ENCODE assay signal across 8 cellular contexts in genomic region chr3:197711973-197712707, GRCh38. TPM values are rescaled to one million over a fixed set of nuclear protein-coding genes. Genes with fewer than 3 reads are reported as not detected.
DNase-seq lines count a peak whose midpoint lies in the region; ATAC-seq and TF ChIP-seq lines count a peak whose summit lies in the region.

No MANE protein-coding gene starts in this region.

- no peaks in the 10 kb centered on the region for H3K9me3 Mint-ChIP-seq in CD8-positive, alpha-beta T cell

- peak; percentile 98 for ATAC-seq in CD8-positive, alpha-beta T cell
- ATAC-seq in GM21447 (IDR thresholded peaks at IDR 0.05; ENCODE audit: unreplicated experiment): peak; percentile 86

- H3K4me1 ChIP-seq in CD8-positive, alpha-beta T cell (ENCODE audit: insufficient read depth, low read length): peaks cover 14% of the 10 kb centered on the region
- peaks cover 4% of the 10 kb centered on the region; the same call in 1 of the 2 replicates for H3K4me1 ChIP-seq in HUES48 (ENCODE audit: control insufficient read depth, insufficient read depth, low read length)
- H3K4me1 ChIP-seq in right atrium auricular region: peaks cover 0 to 29% of the 10 kb centered on the region in 2 donors
- H3K4me1 ChIP-seq in urinary bladder (ENCODE audit: insufficient read depth): no peaks in the 10 kb centered on the region

- H3K27me3 Mint-ChIP-seq in CD8-positive, alpha-beta T cell (ENCODE audit: low read depth): no peaks in the 10 kb centered on the region

- intact Hi-C loops in CD8-positive, alpha-beta T cell (cut with DNase I, micrococcal nuclease): loop anchor here (1.0 to 5.0 kb wide), 4 partner anchors 24 to 237 kb away; partner anchors contain the start of genes FYTTD1 (in 2 of the 2), RUBCN (in 2 of the 2) and LRCH3 (in 1 of the 2)

- peaks cover 24% of the 10 kb centered on the region for H3K4me1 Mint-ChIP-seq in CD8-positive, alpha-beta T cell (ENCODE audit: low read depth)

- H3K36me3 ChIP-seq in CD8-positive, alpha-beta T cell (ENCODE audit: insufficient read depth, low read length): no peaks in the 10 kb centered on the region
- H3K36me3 ChIP-seq in HUES48 (ENCODE audit: control insufficient read depth, insufficient read depth, low read length) (no peaks in the 10 kb centered on the region), right atrium auricular region (peaks cover 3% of the 10 kb centered on the region), urinary bladder (ENCODE audit: insufficient read depth) (no peaks in the 10 kb centered on the region)

- H3K4me3 ChIP-seq in CD8-positive, alpha-beta T cell (ENCODE audit: low read depth, low read length): peak overlapping the region; percentile 29
- H3K4me3 ChIP-seq in HUES48 (ENCODE audit: low read depth, low read length) (no peak overlapping the region; the same call in 1 of the 2 replicates), right atrium auricular region (peak overlapping the region; percentile 30 to 33), urinary bladder (ENCODE audit: low read depth, low read length) (peak overlapping the region; percentile 51)

- H3K9ac ChIP-seq in HUES48 (ENCODE audit: low read depth, low read length): no peak overlapping the region; the same call in 1 of the 2 replicates

- no peaks in the 10 kb centered on the region for H3K9me3 ChIP-seq in CD8-positive, alpha-beta T cell (ENCODE audit: low read length)
- H3K9me3 ChIP-seq in HUES48 (ENCODE audit: control insufficient read depth, insufficient read depth, low read length): no peaks in the 10 kb centered on the region
- no peaks in the 10 kb centered on the region for H3K9me3 ChIP-seq in right atrium auricular region

- peaks cover 38% of the 10 kb centered on the region for H3K36me3 Mint-ChIP-seq in CD8-positive, alpha-beta T cell

- WGBS in urinary bladder: 5% methylated on average over 9 of the region's 9 CpGs

- POLR2A ChIA-PET in CD8-positive, alpha-beta T cell (lab: Charles Lee): interaction anchor here (0.7 to 2.8 kb wide), 12 partner anchors 11 to 114 kb away, joined by 3 to 17 read pairs (median 6); partner anchors contain the start of genes FYTTD1, LRCH3 and RUBCN

- DNase-seq in CD8-positive, alpha-beta T cell: peak; percentile 71 to 94 (median 83)
- DNase-seq in T-helper 1 cell (peak; percentile 67 to 92 (median 80)), right atrium auricular region (ENCODE audit: low spot score) (peak; percentile 95), pulmonary artery endothelial cell (ENCODE audit: low read depth, low spot score) (peak; percentile 92)

- CTCF ChIA-PET in CD8-positive, alpha-beta T cell (lab: Charles Lee): interaction anchor here (0.6 to 2.0 kb wide), 6 partner anchors 18 to 257 kb away, joined by 3 to 5 read pairs (median 3); no protein-coding TSS in a partner anchor

- no peak for TF ChIP-seq CTCF in CD8-positive, alpha-beta T cell (IDR thresholded peaks at IDR 0.05)
- TF ChIP-seq CTCF in right atrium auricular region (IDR thresholded peaks at IDR 0.05): no peak

- H3K27ac Mint-ChIP-seq in CD8-positive, alpha-beta T cell: peak overlapping the region; percentile 94

- H3K27me3 ChIP-seq in CD8-positive, alpha-beta T cell (ENCODE audit: insufficient read depth, low read length): no peaks in the 10 kb centered on the region
- no peaks in the 10 kb centered on the region for H3K27me3 ChIP-seq in HUES48 (ENCODE audit: control insufficient read depth, insufficient read depth, low read length)
- no peaks in the 10 kb centered on the region for H3K27me3 ChIP-seq in right atrium auricular region

- H3K4me3 Mint-ChIP-seq in CD8-positive, alpha-beta T cell: peak overlapping the region; percentile 75

- peak overlapping the region; percentile 59 for H3K27ac ChIP-seq in CD8-positive, alpha-beta T cell (ENCODE audit: low read depth, low read length)
- H3K27ac ChIP-seq in HUES48 (ENCODE audit: low read depth, low read length) (peak overlapping the region; percentile 90), angular gyrus (ENCODE audit: low read depth, low read length) (peak overlapping the region; percentile 96), right atrium auricular region (peak overlapping the region; percentile 90 to 98), urinary bladder (ENCODE audit: low read depth) (peak overlapping the region; percentile 95)

RNA-seq across cellular contexts. Expression of gene RUBCN, which starts 24.6 kb away (rescaled TPM):
- total RNA-seq in CD8-positive, alpha-beta T cell: 10 to 100 TPM; 32.6 to 33.6 TPM
- total RNA-seq in right atrium auricular region (10 to 100 TPM; 32.3 to 32.7 TPM), pulmonary artery endothelial cell (10.6 and 12.1 TPM in 2 replicates), urinary bladder (7.9 TPM)
- 14.6 TPM for polyA plus RNA-seq in urinary bladder

RNA-seq across cellular contexts. Expression of gene FYTTD1, which starts 37.5 kb away (rescaled TPM):
- 10 to 100 TPM; 80.9 to 88.0 TPM for total RNA-seq in CD8-positive, alpha-beta T cell
- 10 to 100 TPM; 39.9 to 61.8 TPM for total RNA-seq in right atrium auricular region
- 48.7 and 72.9 TPM in 2 replicates for total RNA-seq in pulmonary artery endothelial cell
- 56.4 TPM for total RNA-seq in urinary bladder
- 36.5 TPM for polyA plus RNA-seq in urinary bladder
